In genomic region chr11:64870893-64871849, GRCh38 we compare ENCODE assay signal across 1 cellular context.
TF ChIP-seq lines count a peak whose summit lies in the region.

No MANE protein-coding gene starts in this region.

TF ChIP-seq in GM23338, 12 proteins besides CTCF, POLR2A, EP300 and RAD21 (continued from another document):
- no peak for TF ChIP-seq ZNF462 (CRISPR knock-in tag; IDR thresholded peaks at IDR 0.05)
- no peak for TF ChIP-seq JUNB (IDR thresholded peaks at IDR 0.05; ENCODE audit: unreplicated experiment)
- TF ChIP-seq POLR2AphosphoS5 (IDR thresholded peaks at IDR 0.05; ENCODE audit: low read depth) = no peak
